In genomic region chr1:221708987-221709386, GRCh38 we compare ENCODE assay signal across 1 cellular context.
TF ChIP-seq lines count a peak whose summit lies in the region.

No MANE protein-coding gene starts in this region.

TF ChIP-seq in HEK293, 187 proteins besides CTCF, POLR2A, EP300 and RAD21 (continued from another document):
- TF ChIP-seq ZNF707 (tag by site-specific recombination; IDR thresholded peaks at IDR 0.05) (no peak), ZNF26 (tag by site-specific recombination; IDR thresholded peaks at IDR 0.05) (no peak), KLF17 (tag by site-specific recombination; IDR thresholded peaks at IDR 0.05) (peak; percentile 68; the same call in 1 of the 2 replicates), ZNF394 (tag by site-specific recombination; IDR thresholded peaks at IDR 0.05; ENCODE audit: borderline replicate concordance) (peak; percentile 65; the same call in 1 of the 2 replicates), KLF10 (tag by site-specific recombination; IDR thresholded peaks at IDR 0.05) (0 out of 2 replicates have a peak, but pooled peaks have one; percentile 40), ZNF335 (tag by site-specific recombination; conservative IDR thresholded peaks at IDR 0.05) (peak; percentile 40), PRDM10 (tag by site-specific recombination; IDR thresholded peaks at IDR 0.05) (peak; percentile 95), ZNF645 (tag by site-specific recombination; IDR thresholded peaks at IDR 0.05) (no peak), HIC1 (tag by site-specific recombination; IDR thresholded peaks at IDR 0.05) (peak; percentile 38; the same call in 1 of the 2 replicates), ZNF449 (tag by site-specific recombination; IDR thresholded peaks at IDR 0.05) (no peak), ZNF843 (tag by site-specific recombination; IDR thresholded peaks at IDR 0.05) (peak; percentile 85), ZSCAN16 (tag by site-specific recombination; IDR thresholded peaks at IDR 0.05) (no peak), SP7 (tag by site-specific recombination; IDR thresholded peaks at IDR 0.05) (peak; percentile 92), PRDM6 (tag by site-specific recombination; IDR thresholded peaks at IDR 0.05) (peak; percentile 89), ZEB2 (tag by site-specific recombination; IDR thresholded peaks at IDR 0.05) (peak; percentile 87), KLF16 (tag by site-specific recombination; IDR thresholded peaks at IDR 0.05) (0 out of 2 replicates have a peak, but pooled peaks have one; percentile 38), ZBTB44 (tag by site-specific recombination; IDR thresholded peaks at IDR 0.05) (peak; percentile 30; the same call in 1 of the 2 replicates), ZNF24 (tag by site-specific recombination; IDR thresholded peaks at IDR 0.05) (peak; percentile 74)
